In genomic region chr2:96491860-96492497, GRCh38 we compare ENCODE assay signal across 16 cellular contexts. TPM values are rescaled to one million over a fixed set of nuclear protein-coding genes. Genes with fewer than 3 reads are reported as not detected.
DNase-seq lines count a peak whose midpoint lies in the region; ATAC-seq and TF ChIP-seq lines count a peak whose summit lies in the region.
"Had no signal": no experiment of that assay in that cellular context is flagged by ENCODE, and none has a peak within 500 bp of the region (broad histone marks: within the 10 kb centered on the region; RNA-seq: fewer than 3 reads in every experiment).

No MANE protein-coding gene starts in this region.

- 0 out of 2 replicates have a peak overlapping the region, but pooled peaks have one; percentile 71 for H3K27ac ChIP-seq in PC-9
- no peak overlapping the region for H3K27ac ChIP-seq in CD8-positive, alpha-beta memory T cell (ENCODE audit: low read depth, low read length)
- H3K27ac ChIP-seq: C4-2B, KMS-11 had no signal

- H3K9me3 Mint-ChIP-seq in activated CD8-positive, alpha-beta memory T cell treated with anti-CD3 and anti-CD28 coated beads, Interleukin-2, amount 10 ng/mL, durations not matched to agents 7 days and 5 days (ENCODE audit: low read depth), result peaks cover 12% of the 10 kb centered on the region
- peaks cover 20% of the 10 kb centered on the region for H3K9me3 Mint-ChIP-seq in activated T-helper 2 cell treated with anti-CD3 and anti-CD28 coated beads, Interferon-gamma antibody, Interleukin-2, Interleukin-4, amounts not matched to agents 10 μg/mL and 5 μg/mL and 100 μg/mL, durations not matched to agents 14 hours and 24 hours and 36 hours
- peaks cover 4% of the 10 kb centered on the region for H3K9me3 Mint-ChIP-seq in stimulated activated effector memory CD8-positive, alpha-beta T cell treated with anti-CD3 and anti-CD28 coated beads, Interleukin-12 subunit alpha, Interleukin-12 subunit beta, amount 100 ng/mL, for 72 hours
- H3K9me3 Mint-ChIP-seq in CD8-positive, alpha-beta memory T cell, result peaks cover 8 to 18% (median 17%) of the 10 kb centered on the region in 5 donors

- TF ChIP-seq CTCF in PC-9 (conservative IDR thresholded peaks at IDR 0.05), result no peak

- no peak for DNase-seq in activated CD8-positive, alpha-beta memory T cell treated with anti-CD3 and anti-CD28 coated beads, Interleukin-2, amount 10 ng/mL, durations not matched to agents 7 days and 5 days
- DNase-seq in activated CD8-positive, alpha-beta memory T cell treated with anti-CD3 and anti-CD28 coated beads for 24 hours, result no peak
- DNase-seq in PC-9, result no peak
- DNase-seq in activated T-helper 2 cell treated with anti-CD3 and anti-CD28 coated beads, Interferon-gamma antibody, Interleukin-2, Interleukin-4, amounts not matched to agents 10 μg/mL and 5 μg/mL and 100 μg/mL, durations not matched to agents 14 hours and 24 hours and 36 hours (ENCODE audit: low spot score), result peak; percentile 4
- DNase-seq in stimulated activated effector memory CD8-positive, alpha-beta T cell treated with anti-CD3 and anti-CD28 coated beads, Interleukin-12 subunit alpha, Interleukin-12 subunit beta, amount 100 ng/mL, for 72 hours (ENCODE audit: low spot score in 2 of 2), result peak in 1 of 2 donors; percentile 52
- DNase-seq in CD8-positive, alpha-beta memory T cell, result no peak
- no peak for DNase-seq in islet precursor cell
- DNase-seq: DMS 273 treated with DMSO at 0.1 percent for 48 hours, NCI-H1436 treated with DMSO at 0.1 percent for 48 hours, NCI-H2029 treated with DMSO at 0.1 percent for 48 hours, NCI-H510A, NCI-H82 had no signal

- peak; percentile 64 for ATAC-seq in activated CD8-positive, alpha-beta memory T cell treated with anti-CD3 and anti-CD28 coated beads, Interleukin-2, amount 10 ng/mL, durations not matched to agents 7 days and 5 days
- ATAC-seq in stimulated activated effector memory CD8-positive, alpha-beta T cell treated with anti-CD3 and anti-CD28 coated beads, Interleukin-12 subunit alpha, Interleukin-12 subunit beta, amount 100 ng/mL, for 72 hours, result peak; percentile 66
- ATAC-seq in GM21526 (IDR thresholded peaks at IDR 0.05; ENCODE audit: low FRiP score, unreplicated experiment), result no peak

- POLR2A ChIA-PET in PC-9 (lab: Charles Lee; ENCODE audit: unreplicated experiment), result no interaction called here
- POLR2A ChIA-PET in CD8-positive, alpha-beta memory T cell (lab: Charles Lee), result no interaction called here

- H3K36me3 ChIP-seq in PC-9 (ENCODE audit: low read depth), result no peaks in the 10 kb centered on the region
- no peaks in the 10 kb centered on the region for H3K36me3 ChIP-seq in CD8-positive, alpha-beta memory T cell (ENCODE audit: insufficient read depth, low read length)

- H3K27ac Mint-ChIP-seq in activated CD8-positive, alpha-beta memory T cell treated with anti-CD3 and anti-CD28 coated beads, Interleukin-2, amount 10 ng/mL, durations not matched to agents 7 days and 5 days, result peak overlapping the region; percentile 89
- H3K27ac Mint-ChIP-seq in activated T-helper 2 cell treated with anti-CD3 and anti-CD28 coated beads, Interferon-gamma antibody, Interleukin-2, Interleukin-4, amounts not matched to agents 10 μg/mL and 5 μg/mL and 100 μg/mL, durations not matched to agents 14 hours and 24 hours and 36 hours, result peak overlapping the region; percentile 74
- H3K27ac Mint-ChIP-seq in stimulated activated effector memory CD8-positive, alpha-beta T cell treated with anti-CD3 and anti-CD28 coated beads, Interleukin-12 subunit alpha, Interleukin-12 subunit beta, amount 100 ng/mL, for 72 hours, result peak overlapping the region; percentile 27
- no peak overlapping the region for H3K27ac Mint-ChIP-seq in CD8-positive, alpha-beta memory T cell

- H3K4me2 ChIP-seq in PC-9, result no peak overlapping the region
- H3K4me2 ChIP-seq: KMS-11 had no signal

- no peak overlapping the region for H2AFZ ChIP-seq in PC-9

- peaks cover 21% of the 10 kb centered on the region for H3K9me3 ChIP-seq in PC-9 (ENCODE audit: insufficient read depth, low read depth)
- peaks cover 4% of the 10 kb centered on the region for H3K9me3 ChIP-seq in CD8-positive, alpha-beta memory T cell (ENCODE audit: low read length)

- H3K4me3 Mint-ChIP-seq in activated CD8-positive, alpha-beta memory T cell treated with anti-CD3 and anti-CD28 coated beads, Interleukin-2, amount 10 ng/mL, durations not matched to agents 7 days and 5 days, result peak overlapping the region; percentile 36
- H3K4me3 Mint-ChIP-seq in activated T-helper 2 cell treated with anti-CD3 and anti-CD28 coated beads, Interferon-gamma antibody, Interleukin-2, Interleukin-4, amounts not matched to agents 10 μg/mL and 5 μg/mL and 100 μg/mL, durations not matched to agents 14 hours and 24 hours and 36 hours (ENCODE audit: low read depth), result no peak overlapping the region
- H3K4me3 Mint-ChIP-seq in stimulated activated effector memory CD8-positive, alpha-beta T cell treated with anti-CD3 and anti-CD28 coated beads, Interleukin-12 subunit alpha, Interleukin-12 subunit beta, amount 100 ng/mL, for 72 hours, result peak overlapping the region; percentile 5
- H3K4me3 Mint-ChIP-seq in CD8-positive, alpha-beta memory T cell, result no peak overlapping the region

- intact Hi-C loops in PC-9 (cut with micrococcal nuclease; ENCODE audit: unreplicated experiment), result loop anchor here (2.0 to 5.0 kb wide), 2 partner anchors 45 to 79 kb away; no protein-coding TSS in a partner anchor
- intact Hi-C loops in activated T-helper 2 cell treated with anti-CD3 and anti-CD28 coated beads, Interferon-gamma antibody, Interleukin-2, Interleukin-4, amounts not matched to agents 10 μg/mL and 5 μg/mL and 100 μg/mL, durations not matched to agents 14 hours and 24 hours and 36 hours (cut with micrococcal nuclease), result no loop called here

- CTCF ChIA-PET in activated CD8-positive, alpha-beta memory T cell treated with anti-CD3 and anti-CD28 coated beads, Interleukin-2, amount 10 ng/mL, durations not matched to agents 7 days and 5 days (lab: Charles Lee), result interaction anchor here (1.2 to 6.7 kb wide), 5 partner anchors 11 to 85 kb away, joined by 3 to 38 read pairs (median 5); no protein-coding TSS in a partner anchor
- CTCF ChIA-PET in PC-9 (lab: Charles Lee), result interaction anchor here (0.7 to 1.8 kb wide), 3 partner anchors 17 to 84 kb away, joined by 3 to 10 read pairs (median 7); no protein-coding TSS in a partner anchor
- CTCF ChIA-PET in CD8-positive, alpha-beta memory T cell (lab: Charles Lee), result interaction anchor here (0.8 kb wide), 1 partner anchor 16 kb away, joined by 3 read pairs; no protein-coding TSS in a partner anchor

- no peak overlapping the region for H3K4me3 ChIP-seq in PC-9
- H3K4me3 ChIP-seq in CD8-positive, alpha-beta memory T cell (ENCODE audit: low read length), result no peak overlapping the region

- no TSS peak for BruUV-seq in PC-9 (replicated peaks; lab: Mats Ljungman, UMichigan)

- H3K4me1 Mint-ChIP-seq in activated CD8-positive, alpha-beta memory T cell treated with anti-CD3 and anti-CD28 coated beads, Interleukin-2, amount 10 ng/mL, durations not matched to agents 7 days and 5 days, result peaks cover 60% of the 10 kb centered on the region
- H3K4me1 Mint-ChIP-seq in activated T-helper 2 cell treated with anti-CD3 and anti-CD28 coated beads, Interferon-gamma antibody, Interleukin-2, Interleukin-4, amounts not matched to agents 10 μg/mL and 5 μg/mL and 100 μg/mL, durations not matched to agents 14 hours and 24 hours and 36 hours (ENCODE audit: low read depth), result peaks cover 45% of the 10 kb centered on the region
- H3K4me1 Mint-ChIP-seq in stimulated activated effector memory CD8-positive, alpha-beta T cell treated with anti-CD3 and anti-CD28 coated beads, Interleukin-12 subunit alpha, Interleukin-12 subunit beta, amount 100 ng/mL, for 72 hours, result peaks cover 27% of the 10 kb centered on the region
- peaks cover 3 to 4% (median 4%) of the 10 kb centered on the region in 3 donors for H3K4me1 Mint-ChIP-seq in CD8-positive, alpha-beta memory T cell

- peaks cover 34% of the 10 kb centered on the region for H3K36me3 Mint-ChIP-seq in activated CD8-positive, alpha-beta memory T cell treated with anti-CD3 and anti-CD28 coated beads, Interleukin-2, amount 10 ng/mL, durations not matched to agents 7 days and 5 days
- H3K36me3 Mint-ChIP-seq in activated T-helper 2 cell treated with anti-CD3 and anti-CD28 coated beads, Interferon-gamma antibody, Interleukin-2, Interleukin-4, amounts not matched to agents 10 μg/mL and 5 μg/mL and 100 μg/mL, durations not matched to agents 14 hours and 24 hours and 36 hours (ENCODE audit: low read depth), result peaks cover 18% of the 10 kb centered on the region
- no peaks in the 10 kb centered on the region for H3K36me3 Mint-ChIP-seq in stimulated activated effector memory CD8-positive, alpha-beta T cell treated with anti-CD3 and anti-CD28 coated beads, Interleukin-12 subunit alpha, Interleukin-12 subunit beta, amount 100 ng/mL, for 72 hours
- H3K36me3 Mint-ChIP-seq in CD8-positive, alpha-beta memory T cell, result peaks cover 0 to 15% (median 1%) of the 10 kb centered on the region in 3 donors

- H3K9me2 ChIP-seq in PC-9 (ENCODE audit: insufficient read depth), result no peaks in the 10 kb centered on the region

- no peaks in the 10 kb centered on the region for H3K27me3 ChIP-seq in PC-9 (ENCODE audit: insufficient read depth, low read depth)
- H3K27me3 ChIP-seq in CD8-positive, alpha-beta memory T cell (ENCODE audit: insufficient read depth, low read length, poor library complexity, severe bottlenecking), result no peaks in the 10 kb centered on the region

- no peaks in the 10 kb centered on the region for H3K27me3 Mint-ChIP-seq in activated CD8-positive, alpha-beta memory T cell treated with anti-CD3 and anti-CD28 coated beads, Interleukin-2, amount 10 ng/mL, durations not matched to agents 7 days and 5 days
- no peaks in the 10 kb centered on the region for H3K27me3 Mint-ChIP-seq in activated T-helper 2 cell treated with anti-CD3 and anti-CD28 coated beads, Interferon-gamma antibody, Interleukin-2, Interleukin-4, amounts not matched to agents 10 μg/mL and 5 μg/mL and 100 μg/mL, durations not matched to agents 14 hours and 24 hours and 36 hours (ENCODE audit: low read depth)
- H3K27me3 Mint-ChIP-seq in CD8-positive, alpha-beta memory T cell, result peaks cover 0 to 2% of the 10 kb centered on the region in 2 donors

- no peaks in the 10 kb centered on the region for H3K79me2 ChIP-seq in PC-9 (ENCODE audit: low read depth)

- peaks cover 18% of the 10 kb centered on the region for H3K4me1 ChIP-seq in PC-9 (replicated peaks; ENCODE audit: insufficient read depth)
- H3K4me1 ChIP-seq in CD8-positive, alpha-beta memory T cell (ENCODE audit: insufficient read depth, low read length), result peaks cover 2% of the 10 kb centered on the region

- peaks cover 25% of the 10 kb centered on the region for H3F3A ChIP-seq in PC-9 (ENCODE audit: insufficient read depth, low read depth)

- H4K20me1 ChIP-seq in PC-9 (ENCODE audit: insufficient read depth), result no peaks in the 10 kb centered on the region

RNA-seq across cellular contexts. Expression of gene NEURL3, which starts 13.2 kb away (rescaled TPM):
- under 1 TPM; 0.38 to 0.52 TPM for total RNA-seq in activated CD8-positive, alpha-beta memory T cell treated with anti-CD3 and anti-CD28 coated beads, Interleukin-2, amount 10 ng/mL, durations not matched to agents 7 days and 5 days
- 0.48 and 0.63 TPM in 2 replicates for total RNA-seq in PC-9 (2021)
- 0.16 and 0.52 TPM in 2 replicates for total RNA-seq in activated T-helper 2 cell treated with anti-CD3 and anti-CD28 coated beads, Interferon-gamma antibody, Interleukin-2, Interleukin-4, amounts not matched to agents 10 μg/mL and 5 μg/mL and 100 μg/mL, durations not matched to agents 14 hours and 24 hours and 36 hours
- under 1 TPM in 1 of 2 experiments, not detected in 1; 0.22 TPM for total RNA-seq in CD8-positive, alpha-beta memory T cell
- not detected for polyA plus RNA-seq in CD8-positive, alpha-beta memory T cell
- total RNA-seq: A673 had no signal

RNA-seq across cellular contexts. Expression of gene ARID5A, which starts 44.6 kb away (rescaled TPM):
- total RNA-seq in activated CD8-positive, alpha-beta memory T cell treated with anti-CD3 and anti-CD28 coated beads, Interleukin-2, amount 10 ng/mL, durations not matched to agents 7 days and 5 days, result 10 to 100 TPM; 57.9 to 70.5 TPM
- total RNA-seq in PC-9 (2021), result 5.1 and 6.0 TPM in 2 replicates
- total RNA-seq in activated T-helper 2 cell treated with anti-CD3 and anti-CD28 coated beads, Interferon-gamma antibody, Interleukin-2, Interleukin-4, amounts not matched to agents 10 μg/mL and 5 μg/mL and 100 μg/mL, durations not matched to agents 14 hours and 24 hours and 36 hours, result 164 and 170 TPM in 2 replicates
- 100 to 1,000 TPM; 146 to 147 TPM for total RNA-seq in CD8-positive, alpha-beta memory T cell
- polyA plus RNA-seq in CD8-positive, alpha-beta memory T cell, result 84.0 TPM

Comparison
In these comparisons a context has a peak if more than half of its experiments do, and no peak if none do; other contexts are left out.
1. H3K27ac Mint-ChIP-seq: peak in activated CD8-positive, alpha-beta memory T cell treated with anti-CD3 and anti-CD28 coated beads, Interleukin-2, amount 10 ng/mL, durations not matched to agents 7 days and 5 days (single experiment), activated T-helper 2 cell treated with anti-CD3 and anti-CD28 coated beads, Interferon-gamma antibody, Interleukin-2, Interleukin-4, amounts not matched to agents 10 μg/mL and 5 μg/mL and 100 μg/mL, durations not matched to agents 14 hours and 24 hours and 36 hours (single experiment) and stimulated activated effector memory CD8-positive, alpha-beta T cell treated with anti-CD3 and anti-CD28 coated beads, Interleukin-12 subunit alpha, Interleukin-12 subunit beta, amount 100 ng/mL, for 72 hours (single experiment); none in CD8-positive, alpha-beta memory T cell (0 of 8).
2. H3K4me3 Mint-ChIP-seq: peak in activated CD8-positive, alpha-beta memory T cell treated with anti-CD3 and anti-CD28 coated beads, Interleukin-2, amount 10 ng/mL, durations not matched to agents 7 days and 5 days (single experiment) and stimulated activated effector memory CD8-positive, alpha-beta T cell treated with anti-CD3 and anti-CD28 coated beads, Interleukin-12 subunit alpha, Interleukin-12 subunit beta, amount 100 ng/mL, for 72 hours (single experiment); none in activated T-helper 2 cell treated with anti-CD3 and anti-CD28 coated beads, Interferon-gamma antibody, Interleukin-2, Interleukin-4, amounts not matched to agents 10 μg/mL and 5 μg/mL and 100 μg/mL, durations not matched to agents 14 hours and 24 hours and 36 hours (single experiment) and CD8-positive, alpha-beta memory T cell (0 of 7).